Comparison of ENCODE assay signal across 7 cellular contexts in genomic region chr7:35802649-35803048, GRCh38. TPM values are rescaled to one million over a fixed set of nuclear protein-coding genes. Genes with fewer than 3 reads are reported as not detected.
DNase-seq lines count a peak whose midpoint lies in the region; ATAC-seq and TF ChIP-seq lines count a peak whose summit lies in the region.

No MANE protein-coding gene starts in this region.

- no peaks in the 10 kb centered on the region for H3K36me3 ChIP-seq in HAP-1 (replicated peaks)
- no peaks in the 10 kb centered on the region for H3K36me3 ChIP-seq in sigmoid colon

- peak overlapping the region; percentile 86 for H3K4me3 ChIP-seq in HAP-1
- peak overlapping the region; percentile 74 for H3K4me3 ChIP-seq in epithelial cell of esophagus (ENCODE audit: low read length)
- peak overlapping the region in 3 of 4 donors; percentile 83 to 88 (median 83) for H3K4me3 ChIP-seq in sigmoid colon

- no peak for TF ChIP-seq CTCF in epithelial cell of esophagus (IDR thresholded peaks at IDR 0.05; ENCODE audit: insufficient read depth, low read depth, low read length, missing control alignments)
- no peak for TF ChIP-seq CTCF in sigmoid colon (IDR thresholded peaks at IDR 0.05)

- no peaks in the 10 kb centered on the region for H3K9me3 ChIP-seq in HAP-1
- H3K9me3 ChIP-seq in T-helper 17 cell (ENCODE audit: control insufficient read depth, low read length, poor library complexity, severe bottlenecking) = no peaks in the 10 kb centered on the region
- H3K9me3 ChIP-seq in sigmoid colon = no peaks in the 10 kb centered on the region

- peak in 1 of 2 experiments; percentile 26 for DNase-seq in HAP-1 (ENCODE audit: low spot score in 2 of 2)
- peak in 1 of 3 donors; percentile 14 for DNase-seq in T-helper 17 cell
- no peak for DNase-seq in epithelial cell of esophagus (ENCODE audit: low read depth)
- DNase-seq in sigmoid colon = no peak
- DNase-seq in AG08395 (ENCODE audit: low spot score) = no peak

- TF ChIP-seq POLR2A in sigmoid colon (IDR thresholded peaks at IDR 0.05) = no peak

- no peaks in the 10 kb centered on the region for H3K27me3 Mint-ChIP-seq in T-helper 17 cell

- no peak for TF ChIP-seq EP300 in sigmoid colon (IDR thresholded peaks at IDR 0.05)

- peaks cover 41% of the 10 kb centered on the region for H3K4me1 Mint-ChIP-seq in T-helper 17 cell

- 1 to 8% methylated on average over 3 of the region's 3 CpGs for WGBS in sigmoid colon, 2 donors

- ATAC-seq in T-helper 17 cell = no peak
- no peak for ATAC-seq in HG03039 (IDR thresholded peaks at IDR 0.05; ENCODE audit: unreplicated experiment)
- no peak for ATAC-seq in activated CD4-positive, CD25-positive, alpha-beta regulatory T cell treated with anti-CD3 and anti-CD28 coated beads, Interleukin-2, amount 50 U/mL, for 24 hours

- H3K36me3 Mint-ChIP-seq in T-helper 17 cell (ENCODE audit: low read depth) = peaks cover 3% of the 10 kb centered on the region

- peak overlapping the region; percentile 94 to 98 (median 96) for H3K27ac ChIP-seq in sigmoid colon

- H3K27me3 ChIP-seq in HAP-1 (ENCODE audit: low read depth) (no peaks in the 10 kb centered on the region), sigmoid colon (no peaks in the 10 kb centered on the region)

- H3K4me1 ChIP-seq in HAP-1 = peaks cover 23% of the 10 kb centered on the region
- peaks cover 0 to 64% (median 46%) of the 10 kb centered on the region in 4 donors for H3K4me1 ChIP-seq in sigmoid colon

- intact Hi-C loops in sigmoid colon (cut with DNase I) = loop anchor here (5.0 kb wide), 3 partner anchors 110 to 765 kb away; partner anchors contain the start of gene DPY19L1

- H3K4me3 Mint-ChIP-seq in T-helper 17 cell = peak overlapping the region; percentile 97

- peak overlapping the region; percentile 96 for H3K27ac Mint-ChIP-seq in T-helper 17 cell

- in situ Hi-C loops in HAP-1 (cut with MboI; ENCODE audit: low sequenced_read_pairs) = no loop called here

RNA-seq across cellular contexts. Expression of gene SEPTIN7, which starts 1.8 kb away (rescaled TPM):
- total RNA-seq in T-helper 17 cell (100 to 1,000 TPM; 191 to 220 TPM), sigmoid colon (100 to 1,000 TPM; 256 to 330 (median 275) TPM)
- 100 to 1,000 TPM; 112 to 134 (median 132) TPM for polyA plus RNA-seq in sigmoid colon
